ENCODE assay signal across 19 cellular contexts in genomic region chr16:81461243-81461642, GRCh38. TPM values are rescaled to one million over a fixed set of nuclear protein-coding genes. Genes with fewer than 3 reads are reported as not detected.
DNase-seq lines count a peak whose midpoint lies in the region; ATAC-seq, FAIRE-seq and TF ChIP-seq lines count a peak whose summit lies in the region.
"Had no signal": no experiment of that assay in that cellular context is flagged by ENCODE, and none has a peak within 500 bp of the region (broad histone marks: within the 10 kb centered on the region; RNA-seq: fewer than 3 reads in every experiment).

No MANE protein-coding gene starts in this region.

- no peak overlapping the region for H3K18ac ChIP-seq in trophoblast cell (ENCODE audit: low read length)

- H3K4me3 Mint-ChIP-seq in CD4-positive, alpha-beta T cell, result no peak overlapping the region
- H3K4me3 Mint-ChIP-seq in effector memory CD8-positive, alpha-beta T cell, result no peak overlapping the region
- H3K4me3 Mint-ChIP-seq: HFFc6 had no signal

- H4K8ac ChIP-seq in trophoblast cell (ENCODE audit: low read depth, low read length), result no peak overlapping the region

- peaks cover 21% of the 10 kb centered on the region for H3K79me2 ChIP-seq in trophoblast cell (ENCODE audit: control insufficient read depth, insufficient read depth, low read length, poor library complexity)

- CTCF ChIA-PET in A549 (lab: Yijun Ruan, JAX), result interaction anchor here (0.5 kb wide), 1 partner anchor 58 kb away, joined by 4 read pairs; no protein-coding TSS in a partner anchor
- CTCF ChIA-PET in CD4-positive, alpha-beta T cell (lab: Charles Lee), result no interaction called here

- H3K23ac ChIP-seq in trophoblast cell (ENCODE audit: low read length), result no peak overlapping the region

- H2BK120ac ChIP-seq in trophoblast cell (ENCODE audit: insufficient read depth, low read length, poor library complexity), result no peak overlapping the region

- 92% methylated on average over 4 of the region's 4 CpGs for WGBS in A549 (ENCODE audit: missing lambda C conversion rate)
- WGBS in trophoblast cell (ENCODE audit: extremely low coverage, insufficient coverage, insufficient read length), result no CpG with 5 or more reads among the region's 4 CpGs

- H3K9me3 ChIP-seq in A549 (no peaks in the 10 kb centered on the region), trophoblast cell (ENCODE audit: insufficient read depth, low read depth, low read length) (peaks cover 5% of the 10 kb centered on the region)
- H3K9me3 ChIP-seq in CD4-positive, alpha-beta T cell (ENCODE audit: control insufficient read depth, low read length), result no peaks in the 10 kb centered on the region
- H3K9me3 ChIP-seq: SJCRH30 had no signal

- H3K4me2 ChIP-seq in A549 (peak overlapping the region; percentile 39; the same call in 2 of the 3 replicates), trophoblast cell (ENCODE audit: low read length) (no peak overlapping the region)

- no peak overlapping the region for H4K91ac ChIP-seq in trophoblast cell (ENCODE audit: low read depth, low read length)

- H3K4me3 ChIP-seq in A549, result no peak overlapping the region
- no peak overlapping the region for H3K4me3 ChIP-seq in trophoblast cell (ENCODE audit: low read depth, low read length)
- H3K4me3 ChIP-seq: SJCRH30 had no signal

- TF ChIP-seq EP300 in A549 (IDR thresholded peaks at IDR 0.05), result no peak

- no peak for FAIRE-seq in A549 (lab: Jason Lieb, UNC)
- FAIRE-seq: D721Med, GM18507, RCC 7860 had no signal

- peaks cover 78% of the 10 kb centered on the region for H3K4me1 Mint-ChIP-seq in CD4-positive, alpha-beta T cell (ENCODE audit: low read depth)
- H3K4me1 Mint-ChIP-seq in effector memory CD8-positive, alpha-beta T cell (ENCODE audit: low read depth in 2 of 2), result peaks cover 63 to 65% of the 10 kb centered on the region in 2 donors

- H3K4ac ChIP-seq in trophoblast cell (ENCODE audit: low read depth, low read length), result peak overlapping the region; percentile 38

- H3K27me3 ChIP-seq in CD4-positive, alpha-beta T cell (ENCODE audit: control insufficient read depth, insufficient read depth, low read length), result no peaks in the 10 kb centered on the region
- H3K27me3 ChIP-seq in trophoblast cell (ENCODE audit: insufficient read depth, low read length) (no peaks in the 10 kb centered on the region), foreskin keratinocyte (no peaks in the 10 kb centered on the region)
- H3K27me3 ChIP-seq: SJCRH30 had no signal

- no peak overlapping the region for H2AFZ ChIP-seq in trophoblast cell (ENCODE audit: insufficient read depth, low read length, poor library complexity)

- ATAC-seq in A549, result no peak
- ATAC-seq in CD4-positive, alpha-beta T cell (ENCODE audit: poor library complexity), result no peak
- no peak for ATAC-seq in effector memory CD8-positive, alpha-beta T cell (replicated peaks)
- no peak for ATAC-seq in foreskin keratinocyte

- H3K4me1 ChIP-seq in A549 (peaks cover 89% of the 10 kb centered on the region), trophoblast cell (ENCODE audit: control insufficient read depth in 1 of 2, insufficient read depth in 2 of 2, low read length in 2 of 2) (peaks cover 2 to 14% of the 10 kb centered on the region in 2 experiments), foreskin keratinocyte (no peaks in the 10 kb centered on the region)
- H3K4me1 ChIP-seq: SJCRH30 had no signal

- no peaks in the 10 kb centered on the region for H3K79me1 ChIP-seq in trophoblast cell (ENCODE audit: low read length)

- H3K36me3 ChIP-seq in trophoblast cell (ENCODE audit: control insufficient read depth in 1 of 2, insufficient read depth in 2 of 2, low read length in 2 of 2), result peaks cover 36 to 40% of the 10 kb centered on the region in 2 experiments
- H3K36me3 ChIP-seq: SJCRH30 had no signal

- no peak overlapping the region for H3K9ac ChIP-seq in trophoblast cell (ENCODE audit: low read length)

- peaks cover 38% of the 10 kb centered on the region for H3K36me3 Mint-ChIP-seq in CD4-positive, alpha-beta T cell (ENCODE audit: low read depth)
- peaks cover 56% of the 10 kb centered on the region for H3K36me3 Mint-ChIP-seq in effector memory CD8-positive, alpha-beta T cell (ENCODE audit: insufficient read depth)

- H3K9me3 Mint-ChIP-seq in CD4-positive, alpha-beta T cell, result no peaks in the 10 kb centered on the region
- no peaks in the 10 kb centered on the region for H3K9me3 Mint-ChIP-seq in effector memory CD8-positive, alpha-beta T cell
- H3K9me3 Mint-ChIP-seq: HFFc6 had no signal

- no peak overlapping the region for H4K12ac ChIP-seq in trophoblast cell (ENCODE audit: low read depth, low read length)

- peak overlapping the region; percentile 49 for H3K27ac Mint-ChIP-seq in CD4-positive, alpha-beta T cell
- H3K27ac Mint-ChIP-seq in effector memory CD8-positive, alpha-beta T cell, result peak overlapping the region; percentile 57 to 78
- H3K27ac Mint-ChIP-seq: HFFc6 had no signal

- in situ Hi-C loops in KBM-7 (cut with MboI; ENCODE audit: low pct_unique_long_range_greater_than_20kb, low sequenced_read_pairs), result no loop called here

- no peak overlapping the region for H2BK5ac ChIP-seq in trophoblast cell (ENCODE audit: low read depth, low read length, poor library complexity)

- no peak for TF ChIP-seq RAD21 in A549 (conservative IDR thresholded peaks at IDR 0.05 in 1 of 2, IDR thresholded peaks at IDR 0.05 in 1 of 2)

- DNase-seq in A549 (ENCODE audit: low read depth in 1 of 2, low spot score in 1 of 2) (no peak), trophoblast cell (no peak), foreskin keratinocyte (no peak), COLO829 (ENCODE audit: low spot score) (no peak), KBM-7 (no peak)
- no peak for DNase-seq in CD4-positive, alpha-beta T cell
- DNase-seq in effector memory CD8-positive, alpha-beta T cell, result no peak
- DNase-seq: DMS53, GDM1, HFFc6, NCI-H1694 treated with DMSO at 0.1 percent for 48 hours, NCI-H446, NCI-H526 treated with DMSO at 0.1 percent for 48 hours, OCI-M1, SJCRH30, T-helper 1 cell had no signal

- H3K14ac ChIP-seq in trophoblast cell (ENCODE audit: low read length), result no peak overlapping the region

- H3K27ac ChIP-seq in A549 (peak overlapping the region in 1 of 2 experiments; percentile 99; a peak in 3 of 6 replicates), trophoblast cell (ENCODE audit: low read depth, low read length) (no peak overlapping the region), foreskin keratinocyte (no peak overlapping the region)
- H3K27ac ChIP-seq in CD4-positive, alpha-beta T cell (ENCODE audit: low read depth, low read length), result no peak overlapping the region
- H3K27ac ChIP-seq: SJCRH30 had no signal

- TF ChIP-seq CTCF in A549 (IDR thresholded peaks at IDR 0.05), result no peak
- TF ChIP-seq CTCF in CD4-positive, alpha-beta T cell (IDR thresholded peaks at IDR 0.05), result no peak
- TF ChIP-seq CTCF in foreskin keratinocyte (conservative IDR thresholded peaks at IDR 0.05), result no peak

- POLR2A ChIA-PET in A549 (lab: Yijun Ruan, JAX), result no interaction called here
- POLR2A ChIA-PET in CD4-positive, alpha-beta T cell (lab: Charles Lee), result interaction anchor here (0.9 kb wide), 1 partner anchor 9 kb away, joined by 3 read pairs; no protein-coding TSS in a partner anchor

- no peak for TF ChIP-seq POLR2A in A549 (IDR thresholded peaks at IDR 0.05; ENCODE audit: low read length)

- H2BK12ac ChIP-seq in trophoblast cell (ENCODE audit: low read length), result no peak overlapping the region

- H2AK5ac ChIP-seq in trophoblast cell (ENCODE audit: low read length), result no peak overlapping the region

- H3K27me3 Mint-ChIP-seq in CD4-positive, alpha-beta T cell, result no peaks in the 10 kb centered on the region
- H3K27me3 Mint-ChIP-seq in effector memory CD8-positive, alpha-beta T cell, result no peaks in the 10 kb centered on the region

- intact Hi-C loops in CD4-positive, alpha-beta T cell (cut with DNase I, micrococcal nuclease), result no loop called here

TF ChIP-seq in A549, 52 proteins besides CTCF, POLR2A, EP300 and RAD21:
- TF ChIP-seq POLR2AphosphoS2 (conservative IDR thresholded peaks at IDR 0.05; ENCODE audit: low read length) (peak; percentile 63; the same call in 1 of the 2 replicates), FOXS1 (CRISPR knock-in tag; IDR thresholded peaks at IDR 0.05) (no peak)

RNA-seq across cellular contexts. Expression of gene CMIP, which starts 16.6 kb away (rescaled TPM):
- polyA plus RNA-seq in A549 (2011; rRNA removed), result 21.6 and 44.7 TPM in 2 replicates
- polyA plus RNA-seq in A549 (2012; cell fraction: cytosol; rRNA removed), result 78.5 and 97.9 TPM in 2 replicates
- 128 and 142 TPM in 2 replicates for polyA plus RNA-seq in A549 (2012; cell fraction: nucleus; rRNA removed)
- polyA plus RNA-seq in A549 (2017; fragmentation: RNase III; extraction: RNeasy Plus Mini Kit Qiagen cat#74134 plus additional on column Dnase treatment), result 118 to 129 TPM (median 125 TPM) in 3 replicates
- 89.1 and 130 TPM in 2 replicates for polyA minus RNA-seq in A549 (2011; rRNA and poly(A)+ RNA removed)
- total RNA-seq in CD4-positive, alpha-beta T cell, result 10 to 100 TPM; 33.5 to 35.3 TPM
- polyA plus RNA-seq in trophoblast cell (2013), result 78.7 and 79.2 TPM in 2 replicates
- 28.0 and 28.9 TPM in 2 replicates for total RNA-seq in foreskin keratinocyte
- polyA plus RNA-seq in foreskin keratinocyte, result 12.9 and 15.3 TPM in 2 replicates
